In the genomic region with DNA sequence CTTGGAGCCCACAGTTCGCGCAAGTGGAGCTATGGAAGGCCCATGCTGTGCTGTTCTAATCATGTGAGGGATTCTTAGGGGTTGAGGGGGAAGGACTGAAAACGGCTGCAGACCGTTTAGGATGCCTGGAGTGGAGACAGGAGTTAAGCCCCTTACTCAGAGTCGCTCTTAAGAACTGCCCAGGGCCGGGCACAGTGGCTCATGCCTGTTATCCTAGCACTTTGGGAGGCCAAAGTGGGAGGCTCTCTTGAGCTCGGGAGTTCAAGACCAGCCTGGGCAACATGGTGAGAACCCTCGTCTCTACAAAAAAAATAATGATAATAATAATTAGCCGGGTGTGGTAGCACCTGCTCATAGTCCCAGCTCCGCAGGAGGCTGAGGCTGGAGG, we compare ENCODE assay signal across 8 cellular contexts. TPM values are rescaled to one million over a fixed set of nuclear protein-coding genes. Genes with fewer than 3 reads are reported as not detected.
A peak's percentile ranks its signal among the peaks of the same experiment; 100 is the strongest.
DNase-seq lines count a peak whose midpoint lies in the region; ATAC-seq and TF ChIP-seq lines count a peak whose summit lies in the region.

No MANE protein-coding gene starts in this region.

- peaks cover 3% of the 10 kb centered on the region for H3K27me3 Mint-ChIP-seq in GM23338 (ENCODE audit: insufficient read depth, low read depth, poor library complexity)

- H3K27me3 ChIP-seq in GM23338 (ENCODE audit: insufficient read depth) (peaks cover 7% of the 10 kb centered on the region; the same call in 1 of the 2 replicates), SK-N-SH (ENCODE audit: insufficient read depth) (no peaks in the 10 kb centered on the region), gastroesophageal sphincter (no peaks in the 10 kb centered on the region)

- no peaks in the 10 kb centered on the region for H3K36me3 ChIP-seq in GM23338 (ENCODE audit: insufficient read depth)
- peaks cover 3% of the 10 kb centered on the region in 2 experiments for H3K36me3 ChIP-seq in SK-N-SH (replicated peaks in 1 of 2; ENCODE audit: control insufficient read depth in 1 of 2, insufficient read depth in 2 of 2, low read length in 1 of 2)
- peaks cover 0 to 5% of the 10 kb centered on the region in 2 donors for H3K36me3 ChIP-seq in gastroesophageal sphincter

- no peak for TF ChIP-seq RAD21 in SK-N-SH (IDR thresholded peaks at IDR 0.05; ENCODE audit: low read length)

- peaks cover 8% of the 10 kb centered on the region; the same call in 1 of the 2 replicates for H4K20me1 ChIP-seq in GM23338 (replicated peaks; ENCODE audit: insufficient read depth)
- no peaks in the 10 kb centered on the region for H4K20me1 ChIP-seq in SK-N-SH (ENCODE audit: insufficient read depth)

- H3K9ac ChIP-seq in SK-N-SH: peak overlapping the region; percentile 96

- no peak for TF ChIP-seq POLR2A in gastroesophageal sphincter (IDR thresholded peaks at IDR 0.05)

- peaks cover under 1% of the 10 kb centered on the region; the same call in 1 of the 3 replicates for H3K36me3 Mint-ChIP-seq in GM23338 (ENCODE audit: low read depth)

- peak overlapping the region; percentile 92 for H3K27ac Mint-ChIP-seq in GM23338

- no peak overlapping the region for H2AFZ ChIP-seq in GM23338
- H2AFZ ChIP-seq in SK-N-SH (ENCODE audit: low read depth): peak overlapping the region; percentile 78; the same call in 1 of the 2 replicates

- ATAC-seq in GM23338 (peak; percentile 1; the same call in 2 of the 3 replicates), gastroesophageal sphincter (no peak)

- TF ChIP-seq CTCF in GM23338 (conservative IDR thresholded peaks at IDR 0.05; ENCODE audit: low read depth in 2 of 2): no peak
- no peak for TF ChIP-seq CTCF in SK-N-SH (IDR thresholded peaks at IDR 0.05)
- TF ChIP-seq CTCF in gastroesophageal sphincter (IDR thresholded peaks at IDR 0.05): no peak
- no peak for TF ChIP-seq CTCF in GM13976 (IDR thresholded peaks at IDR 0.05; ENCODE audit: borderline replicate concordance, control extremely low read depth, extremely low read depth, insufficient read depth, missing control alignments)

- H3K4me3 ChIP-seq in GM23338 (peak overlapping the region; percentile 94), SK-N-SH (ENCODE audit: low read depth in 2 of 2, low read length in 1 of 2) (peak overlapping the region; percentile 76 to 85), gastroesophageal sphincter (peak overlapping the region; percentile 70 to 95), skeletal muscle cell (ENCODE audit: low read depth, low read length) (peak overlapping the region; percentile 85)

- CTCF ChIA-PET in SK-N-SH (lab: Yijun Ruan, JAX): interaction anchor here (0.6 to 3.8 kb wide), 7 partner anchors 12 to 87 kb away, joined by 3 to 28 read pairs (median 4); a partner anchor contains a TSS

- H3K9me2 ChIP-seq in GM23338 (ENCODE audit: insufficient read depth): no peaks in the 10 kb centered on the region
- no peaks in the 10 kb centered on the region for H3K9me2 ChIP-seq in SK-N-SH

- H3F3A ChIP-seq in GM23338 (replicated peaks; ENCODE audit: low read depth) (peaks cover 5% of the 10 kb centered on the region; the same call in 1 of the 2 replicates), SK-N-SH (replicated peaks; ENCODE audit: insufficient read depth) (peaks cover 7% of the 10 kb centered on the region)

- H3K9me3 Mint-ChIP-seq in GM23338: no peaks in the 10 kb centered on the region

- H3K4me1 ChIP-seq in GM23338 (ENCODE audit: insufficient read depth) (peaks cover 10% of the 10 kb centered on the region), SK-N-SH (ENCODE audit: control insufficient read depth in 1 of 2, insufficient read depth in 2 of 2, low read depth in 1 of 2, low read length in 1 of 2) (peaks cover 9 to 12% of the 10 kb centered on the region in 2 experiments; a peak in 3 of 4 replicates), gastroesophageal sphincter (peaks cover 0 to 58% (median 22%) of the 10 kb centered on the region in 3 donors)

- H3K4me3 Mint-ChIP-seq in GM23338: no peak overlapping the region; the same call in 2 of the 3 replicates

- in situ Hi-C loops in GM13976 (cut with MboI; ENCODE audit: low sequenced_read_pairs, unreplicated experiment): no loop called here

- H3K9me3 ChIP-seq in SK-N-SH (no peaks in the 10 kb centered on the region), gastroesophageal sphincter (no peaks in the 10 kb centered on the region)

- peak overlapping the region; percentile 27; the same call in 1 of the 2 replicates for H3K27ac ChIP-seq in GM23338 (ENCODE audit: low read depth)
- peak overlapping the region; percentile 96 to 98 for H3K27ac ChIP-seq in SK-N-SH (ENCODE audit: low read depth in 2 of 2, low read length in 1 of 2)
- H3K27ac ChIP-seq in gastroesophageal sphincter: peak overlapping the region; percentile 97 to 100 (median 99)

- peaks cover 5% of the 10 kb centered on the region for H3K4me1 Mint-ChIP-seq in GM23338

- 8% methylated on average over 8 of the region's 10 CpGs for WGBS in SK-N-SH (ENCODE audit: low lambda C conversion rate)
- WGBS in gastroesophageal sphincter (ENCODE audit: low coverage in 1 of 2), 2 donors: 24 to 28% methylated on average over 3 to 7 of the region's 10 CpGs

- no peak for DNase-seq in GM23338 (ENCODE audit: low spot score)
- DNase-seq in SK-N-SH: no peak
- no peak for DNase-seq in skeletal muscle cell (ENCODE audit: low read depth)
- DNase-seq in dermis blood vessel endothelial cell: no peak
- DNase-seq in NCI-H1105 treated with DMSO at 0.1 percent for 48 hours (lab: John Stamatoyannopoulos, UW): no peak
- no peak for DNase-seq in activated T-cell treated with anti-CD3 and anti-CD28 coated beads, Interleukin-2, amount 50 U/mL, for 48 hours
- DNase-seq in GM13976 (ENCODE audit: low spot score): no peak

- H3K4me2 ChIP-seq in GM23338 (peak overlapping the region; percentile 72), SK-N-SH (peak overlapping the region; percentile 82)

- POLR2A ChIA-PET in SK-N-SH (lab: Yijun Ruan, JAX): interaction anchor here (1.0 to 2.9 kb wide), 3 partner anchors 8 to 20 kb away, joined by 3 to 23 read pairs (median 7); a partner anchor contains a TSS

- TF ChIP-seq EP300 in SK-N-SH (IDR thresholded peaks at IDR 0.05; ENCODE audit: borderline replicate concordance in 1 of 2, low read depth in 1 of 2, low read length in 1 of 2) (no peak), gastroesophageal sphincter (IDR thresholded peaks at IDR 0.05) (no peak)

- H3K79me2 ChIP-seq in GM23338 (replicated peaks; ENCODE audit: insufficient read depth) (no peaks in the 10 kb centered on the region; the same call in 1 of the 2 replicates), SK-N-SH (ENCODE audit: insufficient read depth) (peaks cover 51% of the 10 kb centered on the region)

TF ChIP-seq in GM23338, 12 proteins besides CTCF, POLR2A, EP300 and RAD21 (continues in another document):
- no peak for TF ChIP-seq CREB1 (CRISPR knock-in tag; IDR thresholded peaks at IDR 0.05; ENCODE audit: low read depth)
- no peak for TF ChIP-seq EZH2phosphoT487 (IDR thresholded peaks at IDR 0.05; ENCODE audit: unreplicated experiment)
- TF ChIP-seq JUNB (IDR thresholded peaks at IDR 0.05; ENCODE audit: unreplicated experiment): no peak
- TF ChIP-seq EZH2 (IDR thresholded peaks at IDR 0.05; ENCODE audit: low read depth, unreplicated experiment): no peak

TF ChIP-seq in SK-N-SH, 30 proteins besides CTCF, POLR2A, EP300 and RAD21:
- TF ChIP-seq NFIC (IDR thresholded peaks at IDR 0.05; ENCODE audit: borderline replicate concordance) (no peak), YY1 (IDR thresholded peaks at IDR 0.05; ENCODE audit: low read depth) (no peak), RCOR1 (IDR thresholded peaks at IDR 0.05; ENCODE audit: low read length) (no peak)

RNA-seq across cellular contexts. Expression of a gene that starts 1.1 kb away (rescaled TPM):
- 26.3 and 39.7 TPM in 2 replicates for total RNA-seq in GM23338 (2014; rRNA removed; shearing (Covaris generic))
- polyA plus RNA-seq in GM23338 (2016; fragmentation: Nextera tagmentation; extraction: Ambion mirVana) (9.0 and 10.3 TPM in 2 replicates), SK-N-SH (2012; rRNA removed) (14.2 and 16.0 TPM in 2 replicates)
- polyA plus RNA-seq in SK-N-SH (2012; cell fraction: cytosol; rRNA removed): 9.0 and 12.7 TPM in 2 replicates
- 24.5 and 34.1 TPM in 2 replicates for polyA plus RNA-seq in SK-N-SH (2012; cell fraction: nucleus; rRNA removed)
- total RNA-seq in gastroesophageal sphincter (10 to 100 TPM; 22.1 to 44.2 (median 34.3) TPM), dermis blood vessel endothelial cell (28.1 and 32.2 TPM in 2 replicates)

RNA-seq across cellular contexts. Expression of a gene that starts 13.4 kb away (rescaled TPM):
- total RNA-seq in GM23338 (2014; rRNA removed; shearing (Covaris generic)): 16.8 and 26.1 TPM in 2 replicates
- polyA plus RNA-seq in GM23338 (2016; fragmentation: Nextera tagmentation; extraction: Ambion mirVana): 2.8 and 3.9 TPM in 2 replicates
- 32.1 and 37.3 TPM in 2 replicates for polyA plus RNA-seq in SK-N-SH (2012; rRNA removed)
- 16.7 and 25.0 TPM in 2 replicates for polyA plus RNA-seq in SK-N-SH (2012; cell fraction: cytosol; rRNA removed)
- 57.5 and 58.1 TPM in 2 replicates for polyA plus RNA-seq in SK-N-SH (2012; cell fraction: nucleus; rRNA removed)
- 10 to 100 TPM; 21.9 to 38.7 (median 28.4) TPM for total RNA-seq in gastroesophageal sphincter
- 32.7 and 36.7 TPM in 2 replicates for total RNA-seq in dermis blood vessel endothelial cell

RNA-seq across cellular contexts. Expression of a gene that starts 19.7 kb away (rescaled TPM):
- 34.4 and 57.1 TPM in 2 replicates for total RNA-seq in GM23338 (2014; rRNA removed; shearing (Covaris generic))
- polyA plus RNA-seq in GM23338 (2016; fragmentation: Nextera tagmentation; extraction: Ambion mirVana) (38.3 and 41.2 TPM in 2 replicates), SK-N-SH (2012; rRNA removed) (47.0 and 62.9 TPM in 2 replicates)
- 8.9 and 14.8 TPM in 2 replicates for polyA plus RNA-seq in SK-N-SH (2012; cell fraction: cytosol; rRNA removed)
- 466 and 588 TPM in 2 replicates for polyA plus RNA-seq in SK-N-SH (2012; cell fraction: nucleus; rRNA removed)
- total RNA-seq in gastroesophageal sphincter (10 to 100 TPM; 22.1 to 69.6 (median 28.4) TPM), dermis blood vessel endothelial cell (7.7 and 16.5 TPM in 2 replicates)

Comparison
In these comparisons a context has a peak if more than half of its experiments do, and no peak if none do; other contexts are left out.
1. H3K27ac ChIP-seq: peak in every context shown above with its lines; median percentile 99 in gastroesophageal sphincter; 97 in SK-N-SH; 27 in GM23338.